ENCODE assay signal across 12 cellular contexts in the genomic region with DNA sequence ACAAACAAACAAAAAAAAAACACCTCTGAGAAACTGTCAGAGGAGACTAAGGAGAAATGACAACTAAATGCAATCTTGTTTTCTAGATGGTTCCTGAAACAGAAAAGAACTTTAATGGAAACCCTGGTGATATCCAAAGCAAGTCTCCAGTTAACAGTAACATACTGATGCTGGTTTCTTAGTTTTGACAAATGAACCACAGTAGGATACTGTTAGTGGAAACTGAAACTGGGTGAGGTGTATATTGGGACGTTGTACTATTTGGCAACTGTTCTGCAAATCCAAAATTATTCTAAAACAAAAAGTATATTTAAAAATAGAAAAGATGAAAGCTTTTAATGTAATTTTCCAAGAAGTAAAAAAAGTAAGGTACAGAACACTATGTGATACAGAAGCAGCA. TPM values are rescaled to one million over a fixed set of nuclear protein-coding genes. Genes with fewer than 3 reads are reported as not detected.
DNase-seq lines count a peak whose midpoint lies in the region; ATAC-seq, FAIRE-seq and TF ChIP-seq lines count a peak whose summit lies in the region.
"Had no signal": no experiment of that assay in that cellular context is flagged by ENCODE, and none has a peak within 500 bp of the region (broad histone marks: within the 10 kb centered on the region; RNA-seq: fewer than 3 reads in every experiment).

No MANE protein-coding gene starts in this region.

- H3K9ac ChIP-seq in kidney (ENCODE audit: low read length in 2 of 2): no peak overlapping the region

- TF ChIP-seq CTCF in fibroblast of villous mesenchyme (IDR thresholded peaks at IDR 0.05; ENCODE audit: insufficient read depth, low read depth, low read length) (no peak), kidney (IDR thresholded peaks at IDR 0.05; ENCODE audit: borderline replicate concordance, extremely low read depth, insufficient read depth) (no peak)

- no peak overlapping the region for H3K27ac ChIP-seq in kidney (ENCODE audit: low read depth in 2 of 2, low read length in 2 of 2)
- H3K27ac ChIP-seq: epithelial cell of prostate had no signal

- no peaks in the 10 kb centered on the region for H3K36me3 ChIP-seq in kidney (ENCODE audit: control insufficient read depth in 1 of 2, insufficient read depth in 2 of 2, low read length in 2 of 2)

- intact Hi-C loops in kidney (cut with DNase I): no loop called here

- H3K4me3 ChIP-seq in fibroblast of villous mesenchyme (ENCODE audit: low read depth, low read length) (no peak overlapping the region), kidney (ENCODE audit: low read length in 2 of 2) (no peak overlapping the region)

- peak; percentile 54 for ATAC-seq in GM18873 (IDR thresholded peaks at IDR 0.05; ENCODE audit: low FRiP score, unreplicated experiment)
- peak; percentile 53 for ATAC-seq in GM21737 (IDR thresholded peaks at IDR 0.05; ENCODE audit: unreplicated experiment)
- peak; percentile 46 for ATAC-seq in HG03439 (IDR thresholded peaks at IDR 0.05; ENCODE audit: unreplicated experiment)
- ATAC-seq: SK-N-SH treated with all-trans-retinoic acid at 6 μM for 48 hours had no signal

- no peak for FAIRE-seq in kidney (lab: Jason Lieb, UNC)

- H3K9me3 ChIP-seq in kidney (ENCODE audit: control insufficient read depth in 1 of 2, low read length in 2 of 2): peaks cover 0 to 7% of the 10 kb centered on the region in 2 donors

- peaks cover 0 to 17% of the 10 kb centered on the region in 2 donors for H3K4me1 ChIP-seq in kidney (ENCODE audit: control insufficient read depth in 1 of 2, insufficient read depth in 1 of 2, low read depth in 1 of 2, low read length in 2 of 2)

- DNase-seq in fibroblast of villous mesenchyme (ENCODE audit: low read depth): peak; percentile 22
- DNase-seq in AG08396 (ENCODE audit: low spot score): no peak
- DNase-seq in C1 segment of cervical spinal cord (lab: John Stamatoyannopoulos, UW): no peak
- DNase-seq in NOMO-1 (lab: John Stamatoyannopoulos, UW; ENCODE audit: unreplicated experiment in 2 of 2): no peak
- no peak for DNase-seq in kidney
- DNase-seq: NCI-H2029, substantia nigra had no signal

RNA-seq across cellular contexts. Expression of gene SESTD1, which starts 11.4 kb away (rescaled TPM):
- total RNA-seq in fibroblast of villous mesenchyme: 13.5 and 14.2 TPM in 2 replicates
- 93.5 TPM for total RNA-seq in kidney
- polyA plus RNA-seq in kidney (ENCODE audit: insufficient read depth, low read depth, low replicate concordance): 9.8 TPM
